1 cellular context compared by ENCODE assay signal in the genomic region with DNA sequence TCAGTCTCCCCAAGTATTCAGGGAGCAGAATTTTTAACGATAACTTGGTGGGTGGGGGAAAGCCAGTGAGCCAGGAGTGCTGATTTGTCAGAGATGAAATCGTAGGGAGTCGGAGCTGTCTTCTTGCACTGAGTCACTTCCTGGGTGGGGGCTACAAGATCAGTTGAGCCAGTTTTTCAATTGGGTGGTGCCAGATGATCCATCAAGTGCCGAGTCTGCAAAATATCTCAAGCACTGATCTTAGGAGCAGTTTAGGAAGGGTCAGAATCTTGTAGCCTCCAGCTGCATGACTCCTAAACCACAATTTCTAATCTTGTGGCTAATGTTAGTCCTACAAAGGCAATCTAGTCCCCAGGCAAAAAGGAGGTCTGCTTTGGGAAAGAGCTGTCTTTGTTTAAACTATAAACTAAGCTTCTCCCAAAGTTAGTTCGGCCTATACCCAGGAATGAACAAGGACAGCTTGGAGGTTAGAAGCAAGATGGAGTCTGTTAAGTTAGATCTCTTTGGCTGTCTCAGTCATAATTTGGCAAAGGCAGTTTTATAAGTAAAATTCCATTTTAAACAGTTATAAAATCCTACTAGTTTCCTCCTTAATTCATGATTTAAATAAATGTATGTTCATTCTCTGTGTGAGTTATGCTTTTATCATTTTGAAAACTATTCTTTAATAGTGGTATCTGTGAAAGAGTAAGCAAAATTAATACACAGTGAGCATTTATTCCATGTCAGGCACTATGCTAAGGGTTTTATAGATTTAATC.
A peak's percentile ranks its signal among the peaks of the same experiment; 100 is the strongest.
TF ChIP-seq lines count a peak whose summit lies in the region.

No MANE protein-coding gene starts in this region.

TF ChIP-seq in K562, 482 proteins besides CTCF, POLR2A, EP300 and RAD21 (continued from another document and continues in another):
- TF ChIP-seq, protein P1, sequence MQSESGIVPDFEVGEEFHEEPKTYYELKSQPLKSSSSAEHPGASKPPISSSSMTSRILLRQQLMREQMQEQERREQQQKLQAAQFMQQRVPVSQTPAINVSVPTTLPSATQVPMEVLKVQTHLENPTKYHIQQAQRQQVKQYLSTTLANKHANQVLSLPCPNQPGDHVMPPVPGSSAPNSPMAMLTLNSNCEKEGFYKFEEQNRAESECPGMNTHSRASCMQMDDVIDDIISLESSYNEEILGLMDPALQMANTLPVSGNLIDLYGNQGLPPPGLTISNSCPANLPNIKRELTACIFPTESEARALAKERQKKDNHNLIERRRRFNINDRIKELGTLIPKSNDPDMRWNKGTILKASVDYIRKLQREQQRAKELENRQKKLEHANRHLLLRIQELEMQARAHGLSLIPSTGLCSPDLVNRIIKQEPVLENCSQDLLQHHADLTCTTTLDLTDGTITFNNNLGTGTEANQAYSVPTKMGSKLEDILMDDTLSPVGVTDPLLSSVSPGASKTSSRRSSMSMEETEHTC (IDR thresholded peaks at IDR 0.05) = no peak
- TF ChIP-seq EP400 (IDR thresholded peaks at IDR 0.05) = peak; percentile 32; the same call in 1 of the 2 replicates
- TF ChIP-seq, protein P2, sequence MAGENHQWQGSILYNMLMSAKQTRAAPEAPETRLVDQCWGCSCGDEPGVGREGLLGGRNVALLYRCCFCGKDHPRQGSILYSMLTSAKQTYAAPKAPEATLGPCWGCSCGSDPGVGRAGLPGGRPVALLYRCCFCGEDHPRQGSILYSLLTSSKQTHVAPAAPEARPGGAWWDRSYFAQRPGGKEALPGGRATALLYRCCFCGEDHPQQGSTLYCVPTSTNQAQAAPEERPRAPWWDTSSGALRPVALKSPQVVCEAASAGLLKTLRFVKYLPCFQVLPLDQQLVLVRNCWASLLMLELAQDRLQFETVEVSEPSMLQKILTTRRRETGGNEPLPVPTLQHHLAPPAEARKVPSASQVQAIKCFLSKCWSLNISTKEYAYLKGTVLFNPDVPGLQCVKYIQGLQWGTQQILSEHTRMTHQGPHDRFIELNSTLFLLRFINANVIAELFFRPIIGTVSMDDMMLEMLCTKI (IDR thresholded peaks at IDR 0.05; ENCODE audit: partially characterized antibody) = no peak
- no peak for TF ChIP-seq NR2C2 (CRISPR knock-in tag; IDR thresholded peaks at IDR 0.05)
- TF ChIP-seq NR2C2 (tag; IDR thresholded peaks at IDR 0.05) = peak; percentile 66; the same call in 1 of the 2 replicates
- no peak for TF ChIP-seq RBFOX2 (IDR thresholded peaks at IDR 0.05; ENCODE audit: low read depth, low read length)
- TF ChIP-seq TAF9B (IDR thresholded peaks at IDR 0.05; ENCODE audit: partially characterized antibody) = no peak
- TF ChIP-seq TAL1 (IDR thresholded peaks at IDR 0.05) = peak; percentile 73
- peak; percentile 61; the same call in 1 of the 2 replicates for TF ChIP-seq MBD2 (IDR thresholded peaks at IDR 0.05; ENCODE audit: borderline replicate concordance, low read depth)
- no peak for TF ChIP-seq SRSF1 (IDR thresholded peaks at IDR 0.05; ENCODE audit: low read depth, low read length)
- no peak for TF ChIP-seq KLF13 (tag; IDR thresholded peaks at IDR 0.05; ENCODE audit: borderline replicate concordance, low read depth)
- no peak for TF ChIP-seq RBM14 (IDR thresholded peaks at IDR 0.05; ENCODE audit: borderline replicate concordance, insufficient read depth, low read depth, low read length)
- TF ChIP-seq, protein P3, sequence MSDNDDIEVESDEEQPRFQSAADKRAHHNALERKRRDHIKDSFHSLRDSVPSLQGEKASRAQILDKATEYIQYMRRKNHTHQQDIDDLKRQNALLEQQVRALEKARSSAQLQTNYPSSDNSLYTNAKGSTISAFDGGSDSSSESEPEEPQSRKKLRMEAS (CRISPR knock-in tag; IDR thresholded peaks at IDR 0.05) = no peak
- TF ChIP-seq CBFA2T2 (conservative IDR thresholded peaks at IDR 0.05) = peak; percentile 78
- TF ChIP-seq SREBF2 (CRISPR knock-in tag; IDR thresholded peaks at IDR 0.05) = no peak
- no peak for TF ChIP-seq ZNF717 (CRISPR knock-in tag; IDR thresholded peaks at IDR 0.05)
- no peak for TF ChIP-seq L3MBTL2 (IDR thresholded peaks at IDR 0.05)
- TF ChIP-seq ARID1B (IDR thresholded peaks at IDR 0.05) = peak; percentile 89
- TF ChIP-seq, protein P4, sequence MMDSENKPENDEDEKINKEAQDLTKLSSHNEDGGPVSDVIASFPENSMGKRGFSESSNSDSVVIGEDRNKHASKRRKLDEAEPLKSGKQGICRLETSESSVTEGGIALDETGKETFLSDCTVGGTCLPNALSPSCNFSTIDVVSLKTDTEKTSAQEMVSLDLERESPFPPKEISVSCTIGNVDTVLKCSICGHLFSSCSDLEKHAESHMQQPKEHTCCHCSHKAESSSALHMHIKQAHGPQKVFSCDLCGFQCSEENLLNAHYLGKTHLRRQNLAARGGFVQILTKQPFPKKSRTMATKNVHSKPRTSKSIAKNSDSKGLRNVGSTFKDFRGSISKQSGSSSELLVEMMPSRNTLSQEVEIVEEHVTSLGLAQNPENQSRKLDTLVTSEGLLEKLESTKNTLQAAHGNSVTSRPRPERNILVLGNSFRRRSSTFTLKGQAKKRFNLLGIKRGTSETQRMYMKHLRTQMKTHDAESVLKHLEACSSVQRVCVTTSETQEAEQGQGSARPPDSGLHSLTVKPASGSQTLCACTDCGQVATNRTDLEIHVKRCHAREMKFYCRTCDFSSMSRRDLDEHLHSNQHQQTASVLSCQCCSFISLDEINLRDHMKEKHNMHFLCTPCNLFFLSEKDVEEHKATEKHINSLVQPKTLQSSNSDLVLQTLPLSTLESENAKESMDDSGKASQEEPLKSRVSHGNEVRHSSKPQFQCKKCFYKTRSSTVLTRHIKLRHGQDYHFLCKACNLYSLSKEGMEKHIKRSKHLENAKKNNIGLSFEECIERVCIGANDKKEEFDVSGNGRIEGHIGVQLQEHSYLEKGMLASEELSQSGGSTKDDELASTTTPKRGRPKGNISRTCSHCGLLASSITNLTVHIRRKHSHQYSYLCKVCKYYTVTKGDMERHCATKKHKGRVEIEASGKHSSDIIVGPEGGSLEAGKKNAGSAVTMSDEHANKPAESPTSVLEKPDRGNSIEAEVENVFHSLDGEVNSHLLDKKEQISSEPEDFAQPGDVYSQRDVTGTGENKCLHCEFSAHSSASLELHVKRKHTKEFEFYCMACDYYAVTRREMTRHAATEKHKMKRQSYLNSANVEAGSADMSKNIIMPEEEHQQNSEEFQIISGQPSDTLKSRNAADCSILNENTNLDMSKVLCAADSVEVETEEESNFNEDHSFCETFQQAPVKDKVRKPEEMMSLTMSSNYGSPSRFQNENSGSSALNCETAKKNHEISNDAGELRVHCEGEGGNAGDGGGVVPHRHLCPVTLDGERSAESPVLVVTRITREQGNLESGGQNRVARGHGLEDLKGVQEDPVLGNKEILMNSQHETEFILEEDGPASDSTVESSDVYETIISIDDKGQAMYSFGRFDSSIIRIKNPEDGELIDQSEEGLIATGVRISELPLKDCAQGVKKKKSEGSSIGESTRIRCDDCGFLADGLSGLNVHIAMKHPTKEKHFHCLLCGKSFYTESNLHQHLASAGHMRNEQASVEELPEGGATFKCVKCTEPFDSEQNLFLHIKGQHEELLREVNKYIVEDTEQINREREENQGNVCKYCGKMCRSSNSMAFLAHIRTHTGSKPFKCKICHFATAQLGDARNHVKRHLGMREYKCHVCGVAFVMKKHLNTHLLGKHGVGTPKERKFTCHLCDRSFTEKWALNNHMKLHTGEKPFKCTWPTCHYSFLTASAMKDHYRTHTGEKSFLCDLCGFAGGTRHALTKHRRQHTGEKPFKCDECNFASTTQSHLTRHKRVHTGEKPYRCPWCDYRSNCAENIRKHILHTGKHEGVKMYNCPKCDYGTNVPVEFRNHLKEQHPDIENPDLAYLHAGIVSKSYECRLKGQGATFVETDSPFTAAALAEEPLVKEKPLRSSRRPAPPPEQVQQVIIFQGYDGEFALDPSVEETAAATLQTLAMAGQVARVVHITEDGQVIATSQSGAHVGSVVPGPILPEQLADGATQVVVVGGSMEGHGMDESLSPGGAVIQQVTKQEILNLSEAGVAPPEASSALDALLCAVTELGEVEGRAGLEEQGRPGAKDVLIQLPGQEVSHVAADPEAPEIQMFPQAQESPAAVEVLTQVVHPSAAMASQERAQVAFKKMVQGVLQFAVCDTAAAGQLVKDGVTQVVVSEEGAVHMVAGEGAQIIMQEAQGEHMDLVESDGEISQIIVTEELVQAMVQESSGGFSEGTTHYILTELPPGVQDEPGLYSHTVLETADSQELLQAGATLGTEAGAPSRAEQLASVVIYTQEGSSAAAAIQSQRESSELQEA (IDR thresholded peaks at IDR 0.05; ENCODE audit: low read depth) = no peak
- TF ChIP-seq, protein P5, sequence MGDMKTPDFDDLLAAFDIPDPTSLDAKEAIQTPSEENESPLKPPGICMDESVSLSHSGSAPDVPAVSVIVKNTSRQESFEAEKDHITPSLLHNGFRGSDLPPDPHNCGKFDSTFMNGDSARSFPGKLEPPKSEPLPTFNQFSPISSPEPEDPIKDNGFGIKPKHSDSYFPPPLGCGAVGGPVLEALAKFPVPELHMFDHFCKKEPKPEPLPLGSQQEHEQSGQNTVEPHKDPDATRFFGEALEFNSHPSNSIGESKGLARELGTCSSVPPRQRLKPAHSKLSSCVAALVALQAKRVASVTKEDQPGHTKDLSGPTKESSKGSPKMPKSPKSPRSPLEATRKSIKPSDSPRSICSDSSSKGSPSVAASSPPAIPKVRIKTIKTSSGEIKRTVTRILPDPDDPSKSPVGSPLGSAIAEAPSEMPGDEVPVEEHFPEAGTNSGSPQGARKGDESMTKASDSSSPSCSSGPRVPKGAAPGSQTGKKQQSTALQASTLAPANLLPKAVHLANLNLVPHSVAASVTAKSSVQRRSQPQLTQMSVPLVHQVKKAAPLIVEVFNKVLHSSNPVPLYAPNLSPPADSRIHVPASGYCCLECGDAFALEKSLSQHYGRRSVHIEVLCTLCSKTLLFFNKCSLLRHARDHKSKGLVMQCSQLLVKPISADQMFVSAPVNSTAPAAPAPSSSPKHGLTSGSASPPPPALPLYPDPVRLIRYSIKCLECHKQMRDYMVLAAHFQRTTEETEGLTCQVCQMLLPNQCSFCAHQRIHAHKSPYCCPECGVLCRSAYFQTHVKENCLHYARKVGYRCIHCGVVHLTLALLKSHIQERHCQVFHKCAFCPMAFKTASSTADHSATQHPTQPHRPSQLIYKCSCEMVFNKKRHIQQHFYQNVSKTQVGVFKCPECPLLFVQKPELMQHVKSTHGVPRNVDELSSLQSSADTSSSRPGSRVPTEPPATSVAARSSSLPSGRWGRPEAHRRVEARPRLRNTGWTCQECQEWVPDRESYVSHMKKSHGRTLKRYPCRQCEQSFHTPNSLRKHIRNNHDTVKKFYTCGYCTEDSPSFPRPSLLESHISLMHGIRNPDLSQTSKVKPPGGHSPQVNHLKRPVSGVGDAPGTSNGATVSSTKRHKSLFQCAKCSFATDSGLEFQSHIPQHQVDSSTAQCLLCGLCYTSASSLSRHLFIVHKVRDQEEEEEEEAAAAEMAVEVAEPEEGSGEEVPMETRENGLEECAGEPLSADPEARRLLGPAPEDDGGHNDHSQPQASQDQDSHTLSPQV (IDR thresholded peaks at IDR 0.05) = peak; percentile 94
- no peak for TF ChIP-seq HNRNPLL (IDR thresholded peaks at IDR 0.05; ENCODE audit: low read depth, low read length, poor library complexity, severe bottlenecking)
- no peak for TF ChIP-seq KLF16 (IDR thresholded peaks at IDR 0.05)
- no peak for TF ChIP-seq CHCHD3 (CRISPR knock-in tag; IDR thresholded peaks at IDR 0.05)
- no peak for TF ChIP-seq POLR2B (IDR thresholded peaks at IDR 0.05; ENCODE audit: low read depth, partially characterized antibody)
- TF ChIP-seq ZEB2 (IDR thresholded peaks at IDR 0.05) = 0 out of 2 replicates have a peak, but pooled peaks have one; percentile 49
- TF ChIP-seq ZFPM2 (CRISPR knock-in tag; IDR thresholded peaks at IDR 0.05) = no peak
- TF ChIP-seq MEF2D (tag; conservative IDR thresholded peaks at IDR 0.05; ENCODE audit: low read depth) = peak; percentile 56
- peak; percentile 79; the same call in 1 of the 2 replicates for TF ChIP-seq KLF6 (CRISPR knock-in tag; IDR thresholded peaks at IDR 0.05; ENCODE audit: borderline replicate concordance)
- TF ChIP-seq GATAD2B (IDR thresholded peaks at IDR 0.05; ENCODE audit: borderline replicate concordance) = peak; percentile 6; the same call in 1 of the 2 replicates
- no peak for TF ChIP-seq HCFC1 (IDR thresholded peaks at IDR 0.05; ENCODE audit: low read depth, low read length)
- TF ChIP-seq ESRRB (CRISPR knock-in tag; IDR thresholded peaks at IDR 0.05; ENCODE audit: borderline replicate concordance) = no peak
- TF ChIP-seq, protein P6, sequence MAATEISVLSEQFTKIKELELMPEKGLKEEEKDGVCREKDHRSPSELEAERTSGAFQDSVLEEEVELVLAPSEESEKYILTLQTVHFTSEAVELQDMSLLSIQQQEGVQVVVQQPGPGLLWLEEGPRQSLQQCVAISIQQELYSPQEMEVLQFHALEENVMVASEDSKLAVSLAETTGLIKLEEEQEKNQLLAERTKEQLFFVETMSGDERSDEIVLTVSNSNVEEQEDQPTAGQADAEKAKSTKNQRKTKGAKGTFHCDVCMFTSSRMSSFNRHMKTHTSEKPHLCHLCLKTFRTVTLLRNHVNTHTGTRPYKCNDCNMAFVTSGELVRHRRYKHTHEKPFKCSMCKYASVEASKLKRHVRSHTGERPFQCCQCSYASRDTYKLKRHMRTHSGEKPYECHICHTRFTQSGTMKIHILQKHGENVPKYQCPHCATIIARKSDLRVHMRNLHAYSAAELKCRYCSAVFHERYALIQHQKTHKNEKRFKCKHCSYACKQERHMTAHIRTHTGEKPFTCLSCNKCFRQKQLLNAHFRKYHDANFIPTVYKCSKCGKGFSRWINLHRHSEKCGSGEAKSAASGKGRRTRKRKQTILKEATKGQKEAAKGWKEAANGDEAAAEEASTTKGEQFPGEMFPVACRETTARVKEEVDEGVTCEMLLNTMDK (IDR thresholded peaks at IDR 0.05; ENCODE audit: borderline replicate concordance, insufficient read depth, low read depth, low read length, poor library complexity, severe bottlenecking) = no peak
- TF ChIP-seq NR4A1 (CRISPR knock-in tag; IDR thresholded peaks at IDR 0.05) = no peak
- TF ChIP-seq NR4A1 (tag; IDR thresholded peaks at IDR 0.05) = peak; percentile 84; the same call in 1 of the 2 replicates
- peak; percentile 76; the same call in 1 of the 2 replicates for TF ChIP-seq PTRF (tag; IDR thresholded peaks at IDR 0.05)
- TF ChIP-seq GTF2F1 (IDR thresholded peaks at IDR 0.05; ENCODE audit: low read depth, low read length) = no peak
- no peak; the same call in 1 of the 2 replicates for TF ChIP-seq TOE1 (IDR thresholded peaks at IDR 0.05; ENCODE audit: borderline replicate concordance)
- TF ChIP-seq TOE1 (CRISPR knock-in tag; IDR thresholded peaks at IDR 0.05; ENCODE audit: borderline replicate concordance, low read depth) = no peak
- TF ChIP-seq, protein P7, sequence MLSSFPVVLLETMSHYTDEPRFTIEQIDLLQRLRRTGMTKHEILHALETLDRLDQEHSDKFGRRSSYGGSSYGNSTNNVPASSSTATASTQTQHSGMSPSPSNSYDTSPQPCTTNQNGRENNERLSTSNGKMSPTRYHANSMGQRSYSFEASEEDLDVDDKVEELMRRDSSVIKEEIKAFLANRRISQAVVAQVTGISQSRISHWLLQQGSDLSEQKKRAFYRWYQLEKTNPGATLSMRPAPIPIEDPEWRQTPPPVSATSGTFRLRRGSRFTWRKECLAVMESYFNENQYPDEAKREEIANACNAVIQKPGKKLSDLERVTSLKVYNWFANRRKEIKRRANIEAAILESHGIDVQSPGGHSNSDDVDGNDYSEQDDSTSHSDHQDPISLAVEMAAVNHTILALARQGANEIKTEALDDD (IDR thresholded peaks at IDR 0.05) = peak; percentile 96
- no peak for TF ChIP-seq ADNP (tag; IDR thresholded peaks at IDR 0.05)
- TF ChIP-seq TAF15 (IDR thresholded peaks at IDR 0.05; ENCODE audit: low read depth, low read length) = no peak
- TF ChIP-seq MAZ (CRISPR knock-in tag; conservative IDR thresholded peaks at IDR 0.05 in 1 of 2, IDR thresholded peaks at IDR 0.05 in 1 of 2) = peak in 1 of 2 experiments; percentile 26; a peak in 2 of 4 replicates
- TF ChIP-seq MYNN (IDR thresholded peaks at IDR 0.05) = no peak
- no peak for TF ChIP-seq MYNN (CRISPR knock-in tag; IDR thresholded peaks at IDR 0.05)
